In the genomic region with DNA sequence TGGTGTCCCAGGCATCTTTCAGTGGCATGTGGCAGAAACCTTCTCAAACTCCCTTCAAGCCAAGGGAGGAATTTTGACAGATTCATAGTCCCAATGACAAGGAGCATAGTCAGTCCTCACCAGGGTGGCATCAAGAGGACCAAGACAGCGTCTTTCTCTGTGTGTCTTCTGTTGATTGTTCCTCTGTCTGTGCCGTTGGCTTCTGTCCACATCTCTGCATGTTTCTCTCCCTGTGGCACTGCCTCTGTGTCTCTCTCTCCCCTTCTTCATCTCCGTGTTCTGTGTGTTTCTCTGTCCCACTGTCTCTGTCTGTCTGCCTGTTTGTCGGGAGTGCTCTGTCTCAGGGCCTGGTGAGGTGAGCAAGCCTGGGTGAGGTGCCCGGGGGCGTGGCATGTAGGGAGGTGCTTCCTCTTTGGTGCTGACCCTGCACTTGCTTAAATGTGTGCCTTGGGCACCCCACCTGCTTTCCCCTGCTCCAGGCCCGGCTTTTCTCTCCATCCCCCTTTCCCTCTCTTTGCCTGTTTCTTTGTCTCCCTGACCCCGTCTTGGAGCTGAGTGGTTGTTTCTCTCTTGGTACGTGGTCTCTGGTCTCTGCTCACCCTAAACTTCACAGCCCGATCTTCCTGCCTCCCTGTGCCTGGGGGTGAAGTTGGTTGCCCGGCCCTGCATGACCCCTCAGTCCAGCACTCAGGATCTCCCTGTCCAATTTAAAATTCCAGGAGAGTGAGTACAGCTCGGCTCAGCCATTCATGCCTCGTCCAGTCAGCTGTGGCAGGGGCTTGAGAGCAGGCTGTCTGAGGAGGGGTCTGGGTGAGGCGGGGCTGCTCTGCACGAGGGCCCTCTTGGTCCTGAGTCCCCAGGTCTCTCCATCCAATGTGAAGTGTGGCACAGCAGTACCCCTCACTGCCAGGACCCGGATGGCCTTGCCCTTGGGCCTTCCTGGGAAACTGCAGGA, we compare ENCODE assay signal across 1 cellular context.
TF ChIP-seq lines count a peak whose summit lies in the region.

No MANE protein-coding gene starts in this region.

TF ChIP-seq in H1, 55 proteins besides CTCF, POLR2A, EP300 and RAD21:
- TF ChIP-seq GTF2F1 (IDR thresholded peaks at IDR 0.05; ENCODE audit: borderline replicate concordance, low read depth, low read length), result no peak
- no peak for TF ChIP-seq JUND (IDR thresholded peaks at IDR 0.05; ENCODE audit: low read length)
- no peak for TF ChIP-seq BCL11A (IDR thresholded peaks at IDR 0.05; ENCODE audit: low read depth in 2 of 2, low read length in 2 of 2)
- TF ChIP-seq POU5F1 (IDR thresholded peaks at IDR 0.05; ENCODE audit: low read depth, low read length), result no peak
- TF ChIP-seq TAF1 (IDR thresholded peaks at IDR 0.05; ENCODE audit: low read depth, low read length), result no peak
- no peak for TF ChIP-seq SIX5 (IDR thresholded peaks at IDR 0.05; ENCODE audit: low read depth, low read length)
- no peak for TF ChIP-seq SUZ12 (IDR thresholded peaks at IDR 0.05; ENCODE audit: low read length)
- no peak for TF ChIP-seq BACH1 (IDR thresholded peaks at IDR 0.05; ENCODE audit: low read length)
- TF ChIP-seq E2F6 (IDR thresholded peaks at IDR 0.05), result 0 out of 2 replicates have a peak, but pooled peaks have one; percentile 16
